Comparison of ENCODE assay signal across 8 cellular contexts in genomic region chr19:10095622-10095947, GRCh38. TPM values are rescaled to one million over a fixed set of nuclear protein-coding genes. Genes with fewer than 3 reads are reported as not detected.
A peak's percentile ranks its signal among the peaks of the same experiment; 100 is the strongest.
DNase-seq lines count a peak whose midpoint lies in the region; ATAC-seq and TF ChIP-seq lines count a peak whose summit lies in the region.

No MANE protein-coding gene starts in this region.

- H4K20me1 ChIP-seq in IMR-90 (ENCODE audit: insufficient read depth, low read length) (no peaks in the 10 kb centered on the region), osteoblast (ENCODE audit: insufficient read depth, low read length) (no peaks in the 10 kb centered on the region)

- peak overlapping the region in 1 of 2 experiments; percentile 43; a peak in 1 of 4 replicates for H4K8ac ChIP-seq in IMR-90 (ENCODE audit: low read depth in 2 of 2, low read length in 2 of 2)

- H3K36me3 ChIP-seq in BJ (ENCODE audit: control insufficient read depth, insufficient read depth, low read length) (peaks cover 8% of the 10 kb centered on the region), IMR-90 (ENCODE audit: control insufficient read depth, insufficient read depth, low read length) (peaks cover 17% of the 10 kb centered on the region; the same call in 1 of the 2 replicates), osteoblast (ENCODE audit: insufficient read depth, low read length) (peaks cover 9% of the 10 kb centered on the region)

- H3K4me3 ChIP-seq in BJ (ENCODE audit: low read depth, low read length) (peak overlapping the region; percentile 32), IMR-90 (ENCODE audit: insufficient read depth, low read depth, low read length) (peak overlapping the region; percentile 18; the same call in 1 of the 2 replicates), choroid plexus epithelial cell (ENCODE audit: low read depth, low read length) (peak overlapping the region; percentile 10), osteoblast (ENCODE audit: insufficient read depth, low read length) (peak overlapping the region; percentile 60)

- H3K9me1 ChIP-seq in IMR-90 (ENCODE audit: insufficient read depth, low read length) = no peaks in the 10 kb centered on the region

- H3K4ac ChIP-seq in IMR-90 (ENCODE audit: low read depth, low read length) = no peak overlapping the region

- POLR2A ChIA-PET in BJ (lab: Charles Lee) = interaction anchor here (0.6 to 1.3 kb wide), 2 partner anchors 25 to 146 kb away, joined by 3 to 5 read pairs; no protein-coding TSS in a partner anchor
- POLR2A ChIA-PET in IMR-90 (lab: Charles Lee; ENCODE audit: unreplicated experiment) = interaction anchor here (0.7 to 1.0 kb wide), 2 partner anchors 95 to 109 kb away, joined by 3 read pairs; no protein-coding TSS in a partner anchor

- H2BK20ac ChIP-seq in IMR-90 (ENCODE audit: low read depth, low read length) = no peak overlapping the region

- no peaks in the 10 kb centered on the region for H3K9me3 ChIP-seq in IMR-90 (ENCODE audit: control insufficient read depth, insufficient read depth, low read length)
- H3K9me3 ChIP-seq in osteoblast (ENCODE audit: low read depth, low read length) = no peaks in the 10 kb centered on the region

- dilution Hi-C loops in IMR-90 (cut with HindIII; ENCODE audit: low sequenced_read_pairs, unreplicated experiment) = no loop called here

- no peak overlapping the region for H3K18ac ChIP-seq in IMR-90 (ENCODE audit: low read depth, low read length)

- CTCF ChIA-PET in BJ (lab: Yijun Ruan, JAX) = interaction anchor here (1.1 to 5.4 kb wide), 6 partner anchors 9 to 164 kb away, joined by 4 to 77 read pairs (median 5); partner anchors contain the start of gene MRPL4
- CTCF ChIA-PET in IMR-90 (lab: Yijun Ruan, JAX) = interaction anchor here (1.1 kb wide), 1 partner anchor 165 kb away, joined by 3 read pairs; no protein-coding TSS in a partner anchor

- H3K23ac ChIP-seq in IMR-90 (ENCODE audit: low read depth, low read length) = no peak overlapping the region

- no peak overlapping the region for H2AK5ac ChIP-seq in IMR-90 (ENCODE audit: low read depth, low read length)

- DNase-seq in BJ (ENCODE audit: low read depth) (no peak), IMR-90 (no peak), choroid plexus epithelial cell (ENCODE audit: low read depth) (no peak), osteoblast (ENCODE audit: insufficient read length, low spot score, missing footprints) (no peak), NCI-H446 (lab: John Stamatoyannopoulos, UW) (no peak)
- no peak for DNase-seq in stimulated activated CD4-positive, alpha-beta T cell treated with anti-CD3 and anti-CD28 coated beads, Interleukin-4, amount 100 ng/mL, for 1 hour

- peaks cover 4% of the 10 kb centered on the region for H3K4me1 ChIP-seq in IMR-90 (ENCODE audit: control insufficient read depth, insufficient read depth, low read length)
- H3K4me1 ChIP-seq in osteoblast (ENCODE audit: insufficient read depth, low read length) = peaks cover 8% of the 10 kb centered on the region

- H4K5ac ChIP-seq in IMR-90 (ENCODE audit: low read depth, low read length) = no peak overlapping the region

- H3K56ac ChIP-seq in IMR-90 (ENCODE audit: extremely low read depth, insufficient read depth, low read length) = no peak overlapping the region

- H3K27me3 ChIP-seq in BJ (ENCODE audit: control insufficient read depth, insufficient read depth, low read length) (no peaks in the 10 kb centered on the region), IMR-90 (ENCODE audit: control insufficient read depth, insufficient read depth, low read length) (no peaks in the 10 kb centered on the region), osteoblast (ENCODE audit: insufficient read depth, low read length) (no peaks in the 10 kb centered on the region)

- no peaks in the 10 kb centered on the region for H3K79me1 ChIP-seq in IMR-90 (ENCODE audit: low read depth in 1 of 2, low read length in 2 of 2)

- peak overlapping the region; percentile 2; the same call in 1 of the 2 replicates for H3K27ac ChIP-seq in IMR-90 (ENCODE audit: insufficient read depth, low read length)
- H3K27ac ChIP-seq in osteoblast (ENCODE audit: low read depth, low read length) = no peak overlapping the region

- H4K91ac ChIP-seq in IMR-90 (ENCODE audit: insufficient read depth, low read depth, low read length) = no peak overlapping the region

- in situ Hi-C loops in IMR-90 (cut with MboI; ENCODE audit: low sequenced_read_pairs) = no loop called here

- peak overlapping the region; percentile 74 for H2AK9ac ChIP-seq in IMR-90 (replicated peaks; ENCODE audit: low read depth, low read length, poor library complexity)

- no peak overlapping the region for H2BK15ac ChIP-seq in IMR-90 (ENCODE audit: low read depth, low read length)

- no peak overlapping the region for H3K14ac ChIP-seq in IMR-90 (replicated peaks; ENCODE audit: low read depth, low read length)

- 50% methylated on average over 1 of the region's 7 CpGs; no CpG with 5 or more reads in 1 of the 2 experiments for WGBS in IMR-90 (ENCODE audit: extremely low coverage in 2 of 2, insufficient read length in 1 of 2), 2 experiments

- H2AFZ ChIP-seq in IMR-90 (replicated peaks; ENCODE audit: low read length, poor library complexity) (peak overlapping the region; percentile 87), osteoblast (ENCODE audit: low read length) (peak overlapping the region; percentile 54)

- BruUV-seq in IMR-90 (replicated peaks; lab: Mats Ljungman, UMichigan) = no TSS peak

- ATAC-seq in IMR-90 (ENCODE audit: low read depth) = no peak
- ATAC-seq in HG02759 (IDR thresholded peaks at IDR 0.05; ENCODE audit: unreplicated experiment) = no peak
- no peak for ATAC-seq in HG03457 (IDR thresholded peaks at IDR 0.05; ENCODE audit: unreplicated experiment)

- peak overlapping the region; percentile 14 for H2BK5ac ChIP-seq in IMR-90 (ENCODE audit: low read depth, low read length, poor library complexity, severe bottlenecking)

- no peak overlapping the region for H3K9ac ChIP-seq in IMR-90 (ENCODE audit: low read depth, low read length)

- peak overlapping the region; percentile 80 for H3K4me2 ChIP-seq in IMR-90 (ENCODE audit: low read depth, low read length)
- H3K4me2 ChIP-seq in osteoblast (ENCODE audit: insufficient read depth, low read length) = peak overlapping the region; percentile 74

- TF ChIP-seq POLR2A in IMR-90 (IDR thresholded peaks at IDR 0.05; ENCODE audit: low read depth, low read length) = no peak

- no peak for TF ChIP-seq RAD21 in IMR-90 (IDR thresholded peaks at IDR 0.05; ENCODE audit: low read length)

- no peak for TF ChIP-seq CTCF in BJ (IDR thresholded peaks at IDR 0.05; ENCODE audit: insufficient read depth, low read depth, low read length)
- TF ChIP-seq CTCF in IMR-90 (conservative IDR thresholded peaks at IDR 0.05; ENCODE audit: low read depth, low read length) = no peak
- TF ChIP-seq CTCF in choroid plexus epithelial cell (conservative IDR thresholded peaks at IDR 0.05; ENCODE audit: low read depth, low read length) = no peak
- no peak for TF ChIP-seq CTCF in osteoblast (IDR thresholded peaks at IDR 0.05; ENCODE audit: extremely low read depth, low read depth, low read length)

- no peak overlapping the region for H2BK120ac ChIP-seq in IMR-90 (ENCODE audit: low read depth, low read length)

- intact Hi-C loops in IMR-90 (cut with micrococcal nuclease) = loop anchor here (5.0 kb wide), 1 partner anchor 163 kb away; no protein-coding TSS in a partner anchor

- H3K79me2 ChIP-seq in osteoblast (ENCODE audit: insufficient read depth, low read length) = no peaks in the 10 kb centered on the region

TF ChIP-seq in IMR-90, 13 proteins besides CTCF, POLR2A, EP300 and RAD21 (continues in another document):
- TF ChIP-seq NFE2L2 (IDR thresholded peaks at IDR 0.05; ENCODE audit: low read depth, low read length) (no peak), RFX5 (IDR thresholded peaks at IDR 0.05; ENCODE audit: low read depth, low read length) (no peak), CHD1 (IDR thresholded peaks at IDR 0.05; ENCODE audit: low read depth, low read length) (no peak)

RNA-seq across cellular contexts. Expression of gene ANGPTL6, which starts 6.9 kb away (rescaled TPM):
- 0.22 and 0.25 TPM in 2 replicates for polyA plus RNA-seq in BJ (2011; rRNA removed)
- polyA minus RNA-seq in BJ (2011; rRNA and poly(A)+ RNA removed) = 0.43 TPM in 1 of 2 replicates, not detected in the other
- total RNA-seq in IMR-90 (2012; rRNA removed) = not detected in 2 replicates
- 0.17 and 0.21 TPM in 2 replicates for polyA plus RNA-seq in IMR-90 (2012; rRNA removed)
- polyA plus RNA-seq in IMR-90 (2012; cell fraction: cytosol; rRNA removed) = 0.29 and 0.62 TPM in 2 replicates
- 0.86 and 1.6 TPM in 2 replicates for polyA plus RNA-seq in IMR-90 (2012; cell fraction: nucleus; rRNA removed; ENCODE audit: low replicate concordance)
- not detected in 2 replicates for total RNA-seq in osteoblast

RNA-seq across cellular contexts. Expression of gene SHFL, which starts 9.5 kb away (rescaled TPM):
- polyA plus RNA-seq in BJ (2011; rRNA removed) (30.1 and 42.2 TPM in 2 replicates), IMR-90 (2012; rRNA removed) (32.1 and 34.3 TPM in 2 replicates)
- polyA minus RNA-seq in BJ (2011; rRNA and poly(A)+ RNA removed) = 14.0 and 19.2 TPM in 2 replicates
- total RNA-seq in IMR-90 (2012; rRNA removed) (9.0 and 10.0 TPM in 2 replicates), osteoblast (20.6 and 22.4 TPM in 2 replicates)
- 21.2 and 37.5 TPM in 2 replicates for polyA plus RNA-seq in IMR-90 (2012; cell fraction: cytosol; rRNA removed)
- 205 and 249 TPM in 2 replicates for polyA plus RNA-seq in IMR-90 (2012; cell fraction: nucleus; rRNA removed; ENCODE audit: low replicate concordance)

RNA-seq across cellular contexts. Expression of gene PPAN, which starts 10.6 kb away (rescaled TPM):
- 16.9 and 18.1 TPM in 2 replicates for polyA plus RNA-seq in BJ (2011; rRNA removed)
- 41.8 and 72.4 TPM in 2 replicates for polyA minus RNA-seq in BJ (2011; rRNA and poly(A)+ RNA removed)
- total RNA-seq in IMR-90 (2012; rRNA removed) = 24.0 and 30.3 TPM in 2 replicates
- 38.2 and 41.6 TPM in 2 replicates for polyA plus RNA-seq in IMR-90 (2012; rRNA removed)
- polyA plus RNA-seq in IMR-90 (2012; cell fraction: cytosol; rRNA removed) = 29.2 and 34.9 TPM in 2 replicates
- 125 and 180 TPM in 2 replicates for polyA plus RNA-seq in IMR-90 (2012; cell fraction: nucleus; rRNA removed; ENCODE audit: low replicate concordance)
- total RNA-seq in osteoblast = 19.2 and 20.9 TPM in 2 replicates

RNA-seq across cellular contexts. Expression of gene P2RY11, which starts 15.9 kb away (rescaled TPM):
- polyA plus RNA-seq in BJ (2011; rRNA removed) (1.6 and 2.4 TPM in 2 replicates), IMR-90 (2012; rRNA removed) (4.5 and 6.6 TPM in 2 replicates)
- 2.3 and 2.9 TPM in 2 replicates for polyA minus RNA-seq in BJ (2011; rRNA and poly(A)+ RNA removed)
- total RNA-seq in IMR-90 (2012; rRNA removed) (0.54 and 0.56 TPM in 2 replicates), osteoblast (2.1 and 2.2 TPM in 2 replicates)
- 1.3 and 3.6 TPM in 2 replicates for polyA plus RNA-seq in IMR-90 (2012; cell fraction: cytosol; rRNA removed)
- 30.7 and 82.4 TPM in 2 replicates for polyA plus RNA-seq in IMR-90 (2012; cell fraction: nucleus; rRNA removed; ENCODE audit: low replicate concordance)

RNA-seq across cellular contexts. Expression of gene EIF3G, which starts 24.1 kb away (rescaled TPM):
- 129 and 169 TPM in 2 replicates for polyA plus RNA-seq in BJ (2011; rRNA removed)
- polyA minus RNA-seq in BJ (2011; rRNA and poly(A)+ RNA removed) = 53.2 and 56.3 TPM in 2 replicates
- 209 and 278 TPM in 2 replicates for total RNA-seq in IMR-90 (2012; rRNA removed)
- polyA plus RNA-seq in IMR-90 (2012; rRNA removed) = 235 and 243 TPM in 2 replicates
- 193 and 253 TPM in 2 replicates for polyA plus RNA-seq in IMR-90 (2012; cell fraction: cytosol; rRNA removed)
- 464 and 890 TPM in 2 replicates for polyA plus RNA-seq in IMR-90 (2012; cell fraction: nucleus; rRNA removed; ENCODE audit: low replicate concordance)
- total RNA-seq in osteoblast = 226 and 252 TPM in 2 replicates

Comparison
In these comparisons a context has a peak if more than half of its experiments do, and no peak if none do; other contexts are left out.
1. H3K4me3 ChIP-seq: peak in every context shown above with its lines; median percentile 60 in osteoblast; 32 in BJ; 18 in IMR-90; 10 in choroid plexus epithelial cell.